In the genomic region with DNA sequence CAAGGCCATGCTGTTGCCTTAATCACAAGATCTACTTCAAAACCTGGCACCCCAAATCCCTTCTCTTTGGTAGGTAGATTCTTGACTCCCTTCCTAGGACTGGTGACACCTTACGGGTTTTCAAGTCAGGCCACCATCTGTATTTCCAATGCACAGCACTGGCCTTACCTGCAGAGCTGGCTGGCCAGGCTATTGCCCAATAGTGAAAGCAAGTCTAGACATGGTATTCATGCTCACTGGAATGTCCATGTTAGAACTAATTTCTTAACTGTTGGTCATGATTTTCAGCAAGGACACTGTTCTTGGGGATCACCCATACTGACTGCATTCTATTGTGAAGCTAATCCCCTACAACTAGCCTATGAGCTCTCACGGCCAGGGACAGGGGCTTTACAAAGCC, we compare ENCODE assay signal across 16 cellular contexts.
"Had no signal": no experiment of that assay in that cellular context is flagged by ENCODE, and none has a peak within 500 bp of the region (broad histone marks: within the 10 kb centered on the region; RNA-seq: fewer than 3 reads in every experiment).

No MANE protein-coding gene starts in this region.

- ATAC-seq: heart left ventricle; left colon; mucosa of descending colon; naive thymus-derived CD8-positive, alpha-beta T cell; right cardiac atrium had no signal

- H3K4me2 ChIP-seq: smooth muscle cell had no signal

- H3K9me3 Mint-ChIP-seq: stimulated activated naive CD8-positive, alpha-beta T cell treated with anti-CD3 and anti-CD28 coated beads, Interleukin-15, Interleukin-2, amounts not matched to agents 100 ng/mL and 50 ng/mL, for 24 hours had no signal

- H3K27ac Mint-ChIP-seq: naive thymus-derived CD8-positive, alpha-beta T cell; stimulated activated naive CD8-positive, alpha-beta T cell treated with anti-CD3 and anti-CD28 coated beads, Interleukin-15, Interleukin-2, amounts not matched to agents 100 ng/mL and 50 ng/mL, for 24 hours had no signal

- H3K4me3 Mint-ChIP-seq: central memory CD8-positive, alpha-beta T cell; naive thymus-derived CD8-positive, alpha-beta T cell; stimulated activated naive CD8-positive, alpha-beta T cell treated with anti-CD3 and anti-CD28 coated beads, Interleukin-15, Interleukin-2, amounts not matched to agents 100 ng/mL and 50 ng/mL, for 24 hours had no signal

- H3K27me3 ChIP-seq: heart left ventricle, ovary, tibial artery had no signal

- H3K36me3 Mint-ChIP-seq: naive thymus-derived CD8-positive, alpha-beta T cell had no signal

- H3K36me3 ChIP-seq: heart left ventricle, ovary, tibial artery had no signal

- H3K4me1 ChIP-seq: heart left ventricle, tibial artery had no signal

- DNase-seq: cortex of kidney; dorsolateral prefrontal cortex; effector memory CD4-positive, alpha-beta T cell; heart left ventricle; hippocampal formation; left colon; mucosa of descending colon; naive thymus-derived CD8-positive, alpha-beta T cell; nucleus accumbens; ovary; right cardiac atrium; stimulated activated CD4-positive, alpha-beta T cell treated with anti-CD3 and anti-CD28 coated beads, Interleukin-2, amount 100 ng/mL, for 48 hours; tibial artery had no signal

- H3K9me3 ChIP-seq: heart left ventricle, mucosa of descending colon, ovary, tibial artery had no signal

- H3K4me1 Mint-ChIP-seq: central memory CD8-positive, alpha-beta T cell; naive thymus-derived CD8-positive, alpha-beta T cell had no signal

- H3K4me3 ChIP-seq: dorsolateral prefrontal cortex, heart left ventricle, mucosa of descending colon, ovary, smooth muscle cell, tibial artery had no signal

- H3K27ac ChIP-seq: dorsolateral prefrontal cortex, heart left ventricle, ovary, tibial artery had no signal

- H3K27me3 Mint-ChIP-seq: central memory CD8-positive, alpha-beta T cell had no signal
